In the genomic region with DNA sequence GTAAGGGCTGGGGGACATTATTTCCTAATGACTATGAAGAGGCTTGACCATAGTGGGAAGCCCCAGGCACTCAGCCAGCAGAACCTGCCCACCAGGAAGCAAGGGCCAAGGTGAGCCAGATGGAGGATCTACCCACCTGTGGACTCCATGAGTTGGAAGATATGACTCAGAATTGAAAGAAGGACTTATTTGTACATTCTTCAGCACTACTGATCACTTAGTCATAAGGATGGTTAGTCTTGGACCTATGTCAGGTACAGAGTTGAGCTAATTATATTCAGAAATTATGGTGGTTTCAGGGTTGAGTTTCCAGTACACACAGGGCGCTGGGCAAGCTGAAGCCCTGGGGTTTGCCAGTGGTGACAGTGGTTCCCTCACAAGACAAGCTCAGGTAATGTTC, we compare ENCODE assay signal across 21 cellular contexts. TPM values are rescaled to one million over a fixed set of nuclear protein-coding genes. Genes with fewer than 3 reads are reported as not detected.
DNase-seq lines count a peak whose midpoint lies in the region; ATAC-seq, FAIRE-seq and TF ChIP-seq lines count a peak whose summit lies in the region.
"Had no signal": no experiment of that assay in that cellular context is flagged by ENCODE, and none has a peak within 500 bp of the region (broad histone marks: within the 10 kb centered on the region; RNA-seq: fewer than 3 reads in every experiment).

No MANE protein-coding gene starts in this region.

- intact Hi-C loops in uterus (cut with DNase I; ENCODE audit: low total_unique reads): no loop called here
- intact Hi-C loops in pancreas (cut with DNase I): no loop called here

- H3K9me3 ChIP-seq in RWPE2 (ENCODE audit: severe bottlenecking) (no peaks in the 10 kb centered on the region), uterus (no peaks in the 10 kb centered on the region), pancreas (no peaks in the 10 kb centered on the region), smooth muscle cell (replicated peaks; ENCODE audit: low read depth) (no peaks in the 10 kb centered on the region)
- H3K9me3 ChIP-seq: SK-N-SH, upper lobe of right lung had no signal

- FAIRE-seq in GM12892 (lab: Jason Lieb, UNC) (peak; percentile 67), pancreas (lab: Jason Lieb, UNC) (no peak)
- FAIRE-seq: colon, GM18507, islet of Langerhans, TTC549 had no signal

- H3F3A ChIP-seq in smooth muscle cell (ENCODE audit: low read depth): no peaks in the 10 kb centered on the region

- no peak overlapping the region for H3K4me2 ChIP-seq in smooth muscle cell
- H3K4me2 ChIP-seq: KMS-11, SK-N-SH had no signal

- no peak for TF ChIP-seq POLR2A in GM12892 (IDR thresholded peaks at IDR 0.05; ENCODE audit: low read depth, low read length)
- no peak for TF ChIP-seq POLR2A in uterus (IDR thresholded peaks at IDR 0.05)

- ATAC-seq in GM19372 (IDR thresholded peaks at IDR 0.05; ENCODE audit: low read depth, unreplicated experiment) (peak; percentile 66), HG02981 (IDR thresholded peaks at IDR 0.05; ENCODE audit: unreplicated experiment) (peak; percentile 69), RWPE2 (ENCODE audit: low read depth) (peak; percentile 79), pancreas (no peak)
- ATAC-seq: upper lobe of right lung had no signal

- H3K27me3 ChIP-seq in RWPE2 (ENCODE audit: insufficient read depth, poor library complexity, severe bottlenecking) (no peaks in the 10 kb centered on the region), uterus (no peaks in the 10 kb centered on the region), pancreas (no peaks in the 10 kb centered on the region), smooth muscle cell (ENCODE audit: low read depth) (no peaks in the 10 kb centered on the region)
- H3K27me3 ChIP-seq: sigmoid colon, upper lobe of right lung had no signal

- 68 to 74% methylated on average over 1 of the region's 1 CpG for WGBS in pancreas, 2 donors
- 94% methylated on average over 1 of the region's 1 CpG for WGBS in smooth muscle cell (ENCODE audit: low lambda C conversion rate)

- H3K79me2 ChIP-seq in smooth muscle cell (ENCODE audit: low read depth): no peaks in the 10 kb centered on the region

- DNase-seq in GM12892 (ENCODE audit: insufficient read length): no peak
- DNase-seq in RWPE2 (ENCODE audit: low spot score): no peak
- no peak for DNase-seq in uterus
- no peak for DNase-seq in pancreas
- no peak for DNase-seq in dedifferentiated amniotic fluid mesenchymal stem cell (ENCODE audit: extremely low spot score)
- DNase-seq in smooth muscle cell (lab: John Stamatoyannopoulos, UW; ENCODE audit: unreplicated experiment): no peak
- DNase-seq: activated CD4-positive, alpha-beta T cell treated with anti-CD3 and anti-CD28 coated beads, Interleukin-2, amount 50 U/mL, for 48 hours; aorta; NCI-H1436 treated with DMSO at 0.1 percent for 48 hours; sigmoid colon; SK-N-SH; stimulated activated CD4-positive, alpha-beta T cell treated with anti-CD3 and anti-CD28 coated beads, Interleukin-4, amount 100 ng/mL, for 24 hours; upper lobe of right lung had no signal

- H4K20me1 ChIP-seq in smooth muscle cell (ENCODE audit: low read depth): no peaks in the 10 kb centered on the region

- H2AFZ ChIP-seq in smooth muscle cell (ENCODE audit: low read depth): no peak overlapping the region

- H3K27ac ChIP-seq in RWPE2 (ENCODE audit: poor library complexity, severe bottlenecking) (no peak overlapping the region), uterus (no peak overlapping the region), pancreas (no peak overlapping the region), smooth muscle cell (ENCODE audit: low read depth) (no peak overlapping the region)
- H3K27ac ChIP-seq: KMS-11, sigmoid colon, upper lobe of right lung had no signal

- H3K36me3 ChIP-seq in RWPE2 (ENCODE audit: low read depth) (no peaks in the 10 kb centered on the region), uterus (no peaks in the 10 kb centered on the region), pancreas (no peaks in the 10 kb centered on the region), smooth muscle cell (ENCODE audit: low read depth) (no peaks in the 10 kb centered on the region)
- H3K36me3 ChIP-seq: sigmoid colon, upper lobe of right lung had no signal

- H3K9ac ChIP-seq in smooth muscle cell (ENCODE audit: low read depth): no peak overlapping the region
- H3K9ac ChIP-seq: KMS-11, SK-N-SH had no signal

- H3K4me1 ChIP-seq in RWPE2 (ENCODE audit: insufficient read depth, poor library complexity, severe bottlenecking): peaks cover 4% of the 10 kb centered on the region
- no peaks in the 10 kb centered on the region for H3K4me1 ChIP-seq in uterus
- H3K4me1 ChIP-seq in pancreas: no peaks in the 10 kb centered on the region
- H3K4me1 ChIP-seq in smooth muscle cell (ENCODE audit: low read depth): no peaks in the 10 kb centered on the region
- H3K4me1 ChIP-seq: sigmoid colon, upper lobe of right lung had no signal

- TF ChIP-seq CTCF in RWPE2 (IDR thresholded peaks at IDR 0.05; ENCODE audit: poor library complexity, severe bottlenecking) (no peak), uterus (IDR thresholded peaks at IDR 0.05) (no peak), pancreas (IDR thresholded peaks at IDR 0.05) (no peak), smooth muscle cell (IDR thresholded peaks at IDR 0.05; ENCODE audit: borderline replicate concordance, insufficient read depth, poor library complexity, severe bottlenecking) (no peak)

- H3K4me3 ChIP-seq in RWPE2 (ENCODE audit: severe bottlenecking) (no peak overlapping the region), uterus (no peak overlapping the region), pancreas (no peak overlapping the region), smooth muscle cell (no peak overlapping the region)
- H3K4me3 ChIP-seq: sigmoid colon, upper lobe of right lung had no signal

RNA-seq across cellular contexts. Expression of a gene that starts 24.0 kb away (rescaled TPM):
- 0.04 TPM for polyA plus RNA-seq in GM12892 (2012; ENCODE audit: missing spikeins)
- total RNA-seq in uterus: 1 to 10 TPM in 1 of 4 donors, under 1 TPM in 3; under 0.01 to 2.4 (median 0.56) TPM
- 1 to 10 TPM in 1 of 6 donors, under 1 TPM in 5; 0.09 to 2.2 (median 0.32) TPM for total RNA-seq in pancreas
- polyA plus RNA-seq in pancreas: under 1 TPM; 0.11 to 0.49 TPM
- 0.13 and 0.36 TPM in 2 replicates for total RNA-seq in smooth muscle cell
- 0.02 and 0.04 TPM in 2 replicates for polyA plus RNA-seq in smooth muscle cell
- total RNA-seq: epithelial cell of proximal tubule had no signal
- polyA plus RNA-seq: SK-N-SH had no signal

Comparison
In these comparisons a context has a peak if more than half of its experiments do, and no peak if none do; other contexts are left out.
1. ATAC-seq: peak in GM19372 (single experiment), HG02981 (single experiment) and RWPE2 (single experiment); none in pancreas (0 of 4).